Comparison of ENCODE assay signal across 8 cellular contexts in genomic region chr6:75935473-75935793, GRCh38.
DNase-seq lines count a peak whose midpoint lies in the region; ATAC-seq, FAIRE-seq and TF ChIP-seq lines count a peak whose summit lies in the region.

No MANE protein-coding gene starts in this region.

- peak overlapping the region in 2 of 5 donors; percentile 25 to 63 for H3K9ac ChIP-seq in subcutaneous abdominal adipose tissue (ENCODE audit: low read length in 5 of 5)

- TF ChIP-seq CTCF in RWPE2 (IDR thresholded peaks at IDR 0.05; ENCODE audit: poor library complexity, severe bottlenecking) = no peak

- H3K9me3 ChIP-seq in RWPE2 (ENCODE audit: severe bottlenecking) (no peaks in the 10 kb centered on the region), iPS-18c (ENCODE audit: control insufficient read depth, insufficient read depth, low read length) (no peaks in the 10 kb centered on the region), subcutaneous abdominal adipose tissue (ENCODE audit: control insufficient read depth in 5 of 5, low read length in 5 of 5) (no peaks in the 10 kb centered on the region)

- no peak for FAIRE-seq in RCC 7860 (lab: Jason Lieb, UNC)
- FAIRE-seq in frontal cortex (lab: Jason Lieb, UNC) = no peak

- H3K27me3 ChIP-seq in H7 (ENCODE audit: control insufficient read depth, insufficient read depth, low read length) = peaks cover 13% of the 10 kb centered on the region
- H3K27me3 ChIP-seq in RWPE2 (ENCODE audit: insufficient read depth, poor library complexity, severe bottlenecking) = no peaks in the 10 kb centered on the region
- no peaks in the 10 kb centered on the region for H3K27me3 ChIP-seq in subcutaneous abdominal adipose tissue (ENCODE audit: control insufficient read depth in 5 of 5, insufficient read depth in 4 of 5, low read length in 5 of 5)

- DNase-seq in H7 = no peak
- DNase-seq in RWPE2 (ENCODE audit: low spot score) = no peak
- no peak for DNase-seq in RCC 7860 (ENCODE audit: low spot score)
- no peak for DNase-seq in activated CD8-positive, alpha-beta memory T cell treated with anti-CD3 and anti-CD28 coated beads for 24 hours
- DNase-seq in frontal cortex (ENCODE audit: low spot score in 2 of 2) = no peak
- no peak for DNase-seq in SHP77 (lab: John Stamatoyannopoulos, UW)

- H3K4me1 ChIP-seq in RWPE2 (ENCODE audit: insufficient read depth, poor library complexity, severe bottlenecking) (no peaks in the 10 kb centered on the region), subcutaneous abdominal adipose tissue (ENCODE audit: control insufficient read depth in 5 of 5, insufficient read depth in 5 of 5, low read length in 5 of 5) (peaks cover 0 to 9% (median 8%) of the 10 kb centered on the region in 5 donors)

- H3K27ac ChIP-seq in RWPE2 (ENCODE audit: poor library complexity, severe bottlenecking) = no peak overlapping the region
- H3K27ac ChIP-seq in subcutaneous abdominal adipose tissue (ENCODE audit: low read depth, low read length) = no peak overlapping the region

- no peaks in the 10 kb centered on the region for H3K36me3 ChIP-seq in H7 (replicated peaks; ENCODE audit: control insufficient read depth, insufficient read depth, low read length)
- H3K36me3 ChIP-seq in RWPE2 (ENCODE audit: low read depth) = no peaks in the 10 kb centered on the region
- no peaks in the 10 kb centered on the region for H3K36me3 ChIP-seq in subcutaneous abdominal adipose tissue (ENCODE audit: control insufficient read depth in 5 of 5, insufficient read depth in 5 of 5, low read length in 5 of 5)

- peak overlapping the region; percentile 40 for H3K4me3 ChIP-seq in H7 (ENCODE audit: insufficient read depth, low read depth, low read length)
- peak overlapping the region; percentile 13 for H3K4me3 ChIP-seq in RWPE2 (ENCODE audit: severe bottlenecking)
- peak overlapping the region; percentile 5; the same call in 1 of the 2 replicates for H3K4me3 ChIP-seq in iPS-18c (ENCODE audit: insufficient read depth, low read depth, low read length)
- H3K4me3 ChIP-seq in subcutaneous abdominal adipose tissue (ENCODE audit: low read depth in 1 of 5, low read length in 5 of 5) = peak overlapping the region in 4 of 5 donors; percentile 48 to 76 (median 58)

- ATAC-seq in RWPE2 (ENCODE audit: low read depth) = no peak

Comparison
In these comparisons a context has a peak if more than half of its experiments do, and no peak if none do; other contexts are left out.
1. H3K4me3 ChIP-seq: peak in every context shown above with its lines; median percentile 58 in subcutaneous abdominal adipose tissue; 40 in H7; 13 in RWPE2; 5 in iPS-18c.